ENCODE assay signal across 8 cellular contexts in genomic region chr6:150767585-150768164, GRCh38.
DNase-seq lines count a peak whose midpoint lies in the region; ATAC-seq, FAIRE-seq and TF ChIP-seq lines count a peak whose summit lies in the region.

No MANE protein-coding gene starts in this region.

- H3F3A ChIP-seq in GM23248 (ENCODE audit: insufficient read depth) = no peaks in the 10 kb centered on the region

- H3K4me3 ChIP-seq in GM23248 (peak overlapping the region; percentile 49), K562 (no peak overlapping the region), right atrium auricular region (peak overlapping the region in 1 of 2 donors; percentile 10), psoas muscle (peak overlapping the region; percentile 11), MG63 (no peak overlapping the region)

- H3K9me3 ChIP-seq in GM23248 (ENCODE audit: low read depth) = no peaks in the 10 kb centered on the region
- no peaks in the 10 kb centered on the region for H3K9me3 ChIP-seq in K562 (replicated peaks; ENCODE audit: control insufficient read depth, insufficient read depth, low read depth, low read length)
- H3K9me3 ChIP-seq in right atrium auricular region = no peaks in the 10 kb centered on the region
- no peaks in the 10 kb centered on the region for H3K9me3 ChIP-seq in psoas muscle
- H3K9me3 ChIP-seq in MG63 = no peaks in the 10 kb centered on the region

- CTCF ChIA-PET in K562 (lab: Yijun Ruan, JAX; ENCODE audit: low intra/inter-chr PET ratio) = no interaction called here

- H3K4me2 ChIP-seq in GM23248 (ENCODE audit: unreplicated experiment) (peak overlapping the region; percentile 54), K562 (ENCODE audit: insufficient read depth, low read length) (no peak overlapping the region)

- DNase-seq in GM23248 = peak; percentile 36
- no peak for DNase-seq in K562 (ENCODE audit: extremely low read depth in 1 of 4, low spot score in 3 of 4)
- no peak for DNase-seq in right atrium auricular region (ENCODE audit: low spot score)
- DNase-seq in psoas muscle = no peak
- DNase-seq in MG63 = no peak
- DNase-seq in NCI-H146 treated with DMSO at 0.1 percent for 48 hours (lab: John Stamatoyannopoulos, UW; ENCODE audit: unreplicated experiment) = no peak
- no peak for DNase-seq in OCI-M2 (lab: John Stamatoyannopoulos, UW; ENCODE audit: unreplicated experiment)

- H3K27ac ChIP-seq in GM23248 (no peak overlapping the region), K562 (ENCODE audit: extremely low read depth, low read depth, low read length) (no peak overlapping the region), right atrium auricular region (peak overlapping the region; percentile 5 to 22), psoas muscle (no peak overlapping the region)

- no TSS peak for BruUV-seq in K562 (replicated peaks; lab: Mats Ljungman, UMichigan)

- no peak for TF ChIP-seq EP300 in K562 (IDR thresholded peaks at IDR 0.05; ENCODE audit: low read length)

- no peak for TF ChIP-seq RAD21 in K562 (CRISPR knock-in tag; conservative IDR thresholded peaks at IDR 0.05 in 1 of 2, IDR thresholded peaks at IDR 0.05 in 1 of 2)

- TF ChIP-seq POLR2A in K562 (conservative IDR thresholded peaks at IDR 0.05) = no peak

- peak; percentile 42 for FAIRE-seq in K562 (lab: Jason Lieb, UNC)

- no peaks in the 10 kb centered on the region for H3K79me2 ChIP-seq in GM23248 (ENCODE audit: insufficient read depth)
- H3K79me2 ChIP-seq in K562 (ENCODE audit: control insufficient read depth, insufficient read depth, low read length) = no peaks in the 10 kb centered on the region

- H3K4me1 ChIP-seq in GM23248 (ENCODE audit: insufficient read depth) (peaks cover 11% of the 10 kb centered on the region), K562 (replicated peaks in 1 of 2; ENCODE audit: control insufficient read depth in 2 of 2, insufficient read depth in 2 of 2, low read length in 2 of 2) (no peaks in the 10 kb centered on the region), right atrium auricular region (peaks cover 0 to 24% of the 10 kb centered on the region in 2 donors), psoas muscle (peaks cover 3% of the 10 kb centered on the region)

- 18 to 22% methylated on average over 7 of the region's 7 CpGs for WGBS in GM23248 (ENCODE audit: low coverage in 1 of 2, low lambda C conversion rate in 2 of 2, missing lambda C conversion rate in 2 of 2), 2 experiments
- 1% methylated on average over 7 of the region's 7 CpGs for WGBS in K562 (ENCODE audit: insufficient coverage, low coverage, missing lambda C conversion rate)
- 28 to 41% (median 30%) methylated on average over 7 of the region's 7 CpGs for WGBS in psoas muscle, 3 donors

- H3K9me2 ChIP-seq in GM23248 (ENCODE audit: insufficient read depth) = no peaks in the 10 kb centered on the region

- H4K20me1 ChIP-seq in GM23248 (ENCODE audit: insufficient read depth) (no peaks in the 10 kb centered on the region), K562 (replicated peaks; ENCODE audit: control insufficient read depth, insufficient read depth, low read length) (no peaks in the 10 kb centered on the region)

- TF ChIP-seq CTCF in K562 (IDR thresholded peaks at IDR 0.05 in 2 of 3, conservative IDR thresholded peaks at IDR 0.05 in 1 of 3; ENCODE audit: insufficient read depth in 2 of 3, low read depth in 1 of 3, low read length in 3 of 3) (no peak), right atrium auricular region (IDR thresholded peaks at IDR 0.05) (no peak), psoas muscle (IDR thresholded peaks at IDR 0.05) (no peak)

- peaks cover 3% of the 10 kb centered on the region for H3K9me1 ChIP-seq in K562 (ENCODE audit: control insufficient read depth, insufficient read depth, low read length)

- H3K27me3 ChIP-seq in GM23248 (replicated peaks; ENCODE audit: insufficient read depth) (no peaks in the 10 kb centered on the region), K562 (ENCODE audit: control insufficient read depth in 2 of 2, insufficient read depth in 2 of 2, low read length in 2 of 2) (peaks cover 16 to 18% of the 10 kb centered on the region in 2 experiments; a peak in 4 of 5 replicates), right atrium auricular region (no peaks in the 10 kb centered on the region), psoas muscle (ENCODE audit: insufficient read depth in 3 of 3, low read length in 2 of 3) (peaks cover 0 to 2% (median 0%) of the 10 kb centered on the region in 3 donors), MG63 (no peaks in the 10 kb centered on the region)

- no peaks in the 10 kb centered on the region for H3K36me3 ChIP-seq in GM23248 (ENCODE audit: low read depth)
- H3K36me3 ChIP-seq in K562 (ENCODE audit: control insufficient read depth, insufficient read depth, low read length) = no peaks in the 10 kb centered on the region
- no peaks in the 10 kb centered on the region for H3K36me3 ChIP-seq in right atrium auricular region
- H3K36me3 ChIP-seq in psoas muscle (ENCODE audit: insufficient read depth in 1 of 2, low read depth in 1 of 2) = peaks cover 0 to 4% of the 10 kb centered on the region in 2 donors
- no peaks in the 10 kb centered on the region for H3K36me3 ChIP-seq in MG63

- H3K9ac ChIP-seq in GM23248 (no peak overlapping the region), K562 (ENCODE audit: insufficient read depth in 1 of 2, low read depth in 2 of 2, low read length in 2 of 2) (no peak overlapping the region)

- H2AFZ ChIP-seq in GM23248 = peak overlapping the region; percentile 87
- no peak overlapping the region for H2AFZ ChIP-seq in K562 (ENCODE audit: low read depth, low read length)

- intact Hi-C loops in K562 (cut with micrococcal nuclease) (no loop called here), psoas muscle (cut with DNase I) (no loop called here)

- in situ Hi-C loops in GM23248 (cut with MboI) (no loop called here), K562 (cut with MboI) (no loop called here)

- no peak for ATAC-seq in K562
- no peak for ATAC-seq in psoas muscle
- no peak for ATAC-seq in HG03159 (IDR thresholded peaks at IDR 0.05; ENCODE audit: unreplicated experiment)

- POLR2A ChIA-PET in K562 (lab: Yijun Ruan, JAX) = interaction anchor here (1.0 kb wide), 1 partner anchor 9 kb away, joined by 3 read pairs; no protein-coding TSS in a partner anchor

TF ChIP-seq in K562, 482 proteins besides CTCF, POLR2A, EP300 and RAD21:
- TF ChIP-seq, protein P1, sequence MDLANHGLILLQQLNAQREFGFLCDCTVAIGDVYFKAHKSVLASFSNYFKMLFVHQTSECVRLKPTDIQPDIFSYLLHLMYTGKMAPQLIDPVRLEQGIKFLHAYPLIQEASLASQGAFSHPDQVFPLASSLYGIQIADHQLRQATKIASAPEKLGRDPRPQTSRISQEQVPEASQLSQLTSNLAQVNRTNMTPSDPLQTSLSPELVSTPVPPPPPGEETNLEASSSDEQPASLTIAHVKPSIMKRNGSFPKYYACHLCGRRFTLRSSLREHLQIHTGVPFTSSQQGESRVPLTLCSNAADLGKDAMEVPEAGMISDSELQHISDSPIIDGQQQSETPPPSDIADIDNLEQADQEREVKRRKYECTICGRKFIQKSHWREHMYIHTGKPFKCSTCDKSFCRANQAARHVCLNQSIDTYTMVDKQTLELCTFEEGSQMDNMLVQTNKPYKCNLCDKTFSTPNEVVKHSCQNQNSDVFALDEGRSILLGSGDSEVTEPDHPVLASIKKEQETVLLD (IDR thresholded peaks at IDR 0.05) = no peak
- TF ChIP-seq EGR1 (conservative IDR thresholded peaks at IDR 0.05) = no peak
- no peak for TF ChIP-seq POLR3A (IDR thresholded peaks at IDR 0.05; ENCODE audit: borderline replicate concordance, extremely low read depth, insufficient read depth, insufficient read length)
TF ChIP-seq in K562: peak in this region for 0.

Comparison
In these comparisons a context has a peak if more than half of its experiments do, and no peak if none do; other contexts are left out.
1. H3K27ac ChIP-seq: peak in right atrium auricular region (2 of 2); none in GM23248 (single experiment), K562 (single experiment) and psoas muscle (single experiment).
2. H3K4me3 ChIP-seq: peak in GM23248 (single experiment) and psoas muscle (single experiment); none in K562 (single experiment) and MG63 (single experiment).